Comparison of ENCODE assay signal across 26 cellular contexts in the genomic region with DNA sequence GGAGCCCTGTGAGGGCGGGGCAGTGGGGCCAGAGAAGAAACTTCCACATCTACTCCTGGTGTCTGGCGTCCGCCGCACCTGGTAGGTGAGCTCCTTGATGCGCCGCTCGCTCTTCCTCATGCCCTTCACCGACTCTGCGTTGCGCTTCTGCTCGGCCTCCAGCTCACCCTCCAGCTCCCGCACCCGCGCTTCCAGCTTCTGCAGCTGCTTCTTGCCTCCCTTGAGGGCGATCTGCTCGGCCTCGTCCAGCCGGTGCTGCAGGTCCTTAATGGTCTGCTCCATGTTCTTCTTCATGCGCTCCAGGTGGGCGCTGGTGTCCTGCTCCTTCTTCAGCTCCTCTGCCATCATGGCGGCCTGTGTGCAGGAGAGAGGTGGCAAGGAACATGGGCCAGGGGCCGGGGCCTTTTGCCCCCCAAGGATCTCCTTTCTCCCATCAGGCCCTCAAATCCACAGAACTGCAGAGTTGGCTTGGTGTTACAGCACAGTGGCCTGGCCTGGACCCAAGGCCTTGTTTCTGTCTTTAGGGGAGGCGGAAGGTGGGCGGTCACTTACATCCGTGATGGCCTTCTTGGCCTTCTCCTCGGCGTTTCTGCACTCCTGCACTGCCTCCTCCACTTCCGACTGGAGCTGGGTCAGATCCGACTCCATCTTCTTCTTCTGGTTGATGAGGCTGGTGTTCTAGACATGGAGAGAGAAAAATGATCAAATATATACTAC. TPM values are rescaled to one million over a fixed set of nuclear protein-coding genes. Genes with fewer than 3 reads are reported as not detected.
DNase-seq lines count a peak whose midpoint lies in the region; ATAC-seq, FAIRE-seq and TF ChIP-seq lines count a peak whose summit lies in the region.
"Had no signal": no experiment of that assay in that cellular context is flagged by ENCODE, and none has a peak within 500 bp of the region (broad histone marks: within the 10 kb centered on the region; RNA-seq: fewer than 3 reads in every experiment).

No MANE protein-coding gene starts in this region.

- no peaks in the 10 kb centered on the region for H3K4me1 ChIP-seq in cardiac muscle cell (ENCODE audit: low read depth)
- H3K4me1 ChIP-seq in HepG2 (ENCODE audit: insufficient read depth, low read length): no peaks in the 10 kb centered on the region
- no peaks in the 10 kb centered on the region for H3K4me1 ChIP-seq in right lobe of liver
- no peaks in the 10 kb centered on the region for H3K4me1 ChIP-seq in kidney (ENCODE audit: control insufficient read depth in 1 of 2, insufficient read depth in 1 of 2, low read depth in 1 of 2, low read length in 2 of 2)
- H3K4me1 ChIP-seq in CD8-positive, alpha-beta memory T cell (ENCODE audit: insufficient read depth, low read length): no peaks in the 10 kb centered on the region
- peaks cover 0 to 8% (median 3%) of the 10 kb centered on the region in 3 donors for H3K4me1 ChIP-seq in gastroesophageal sphincter
- H3K4me1 ChIP-seq: BE2C, Caco-2 had no signal

- POLR2A ChIA-PET in HepG2 (lab: Yijun Ruan, JAX): interaction anchor here (2.0 kb wide), 1 partner anchor 63 kb away, joined by 7 read pairs; the partner anchor contains the start of gene PABPN1
- POLR2A ChIA-PET in CD8-positive, alpha-beta memory T cell (lab: Charles Lee): no interaction called here

- CTCF ChIA-PET in HepG2 (lab: Yijun Ruan, JAX; ENCODE audit: low intra/inter-chr PET ratio, low total read pairs): no interaction called here
- CTCF ChIA-PET in CD8-positive, alpha-beta memory T cell (lab: Charles Lee): no interaction called here

- no peak overlapping the region for H2AFZ ChIP-seq in HepG2 (ENCODE audit: low read length)

- no peak overlapping the region for H3K4me2 ChIP-seq in HepG2 (ENCODE audit: low read depth, low read length)
- H3K4me2 ChIP-seq: BLaER1 had no signal

- no peaks in the 10 kb centered on the region for H3K79me2 ChIP-seq in HepG2 (ENCODE audit: insufficient read depth, low read length)

- peak overlapping the region; percentile 86 for H3K27ac ChIP-seq in cardiac muscle cell
- no peak overlapping the region for H3K27ac ChIP-seq in HepG2 (ENCODE audit: extremely low read length, insufficient read depth, low read length)
- H3K27ac ChIP-seq in right lobe of liver: no peak overlapping the region
- no peak overlapping the region for H3K27ac ChIP-seq in kidney (ENCODE audit: low read depth in 2 of 2, low read length in 2 of 2)
- H3K27ac ChIP-seq in CD8-positive, alpha-beta memory T cell (ENCODE audit: low read depth, low read length): no peak overlapping the region
- no peak overlapping the region for H3K27ac ChIP-seq in gastroesophageal sphincter
- H3K27ac ChIP-seq: BLaER1 had no signal

- TF ChIP-seq EP300 in HepG2 (IDR thresholded peaks at IDR 0.05; ENCODE audit: low read depth in 2 of 2, low read length in 2 of 2): no peak
- no peak for TF ChIP-seq EP300 in HepG2 (CRISPR knock-in tag; IDR thresholded peaks at IDR 0.05; ENCODE audit: borderline replicate concordance)
- no peak for TF ChIP-seq EP300 in gastroesophageal sphincter (IDR thresholded peaks at IDR 0.05)

- in situ Hi-C loops in HepG2 (cut with HindIII; ENCODE audit: extremely low pct_ligation_motif_present, low pct_unique_long_range_greater_than_20kb): no loop called here

- no peaks in the 10 kb centered on the region for H4K20me1 ChIP-seq in HepG2 (ENCODE audit: insufficient read depth, low read length)
- H4K20me1 ChIP-seq: BLaER1 had no signal

- H3K36me3 ChIP-seq in cardiac muscle cell (peaks cover 91% of the 10 kb centered on the region), HepG2 (replicated peaks in 1 of 2; ENCODE audit: control insufficient read depth in 1 of 2, insufficient read depth in 2 of 2, low read length in 2 of 2) (no peaks in the 10 kb centered on the region), right lobe of liver (no peaks in the 10 kb centered on the region), kidney (ENCODE audit: control insufficient read depth in 1 of 2, insufficient read depth in 2 of 2, low read length in 2 of 2) (no peaks in the 10 kb centered on the region), gastroesophageal sphincter (no peaks in the 10 kb centered on the region)
- H3K36me3 ChIP-seq in CD8-positive, alpha-beta memory T cell (ENCODE audit: insufficient read depth, low read length): no peaks in the 10 kb centered on the region
- H3K36me3 ChIP-seq: BE2C, BLaER1 had no signal

- no peaks in the 10 kb centered on the region for H3K4me1 Mint-ChIP-seq in CD8-positive, alpha-beta memory T cell
- H3K4me1 Mint-ChIP-seq: CD14-positive monocyte; CD4-positive, alpha-beta memory T cell; CD4-positive, CD25-positive, alpha-beta regulatory T cell had no signal

- no TSS peak for BruUV-seq in HepG2 (replicated peaks; lab: Mats Ljungman, UMichigan)

- WGBS in HepG2 (ENCODE audit: low lambda C conversion rate): 50% methylated on average over 29 of the region's 29 CpGs
- WGBS in right lobe of liver (ENCODE audit: insufficient coverage, low coverage, low lambda C conversion rate, missing lambda C conversion rate): 78% methylated on average over 16 of the region's 29 CpGs
- WGBS in gastroesophageal sphincter (ENCODE audit: low coverage in 1 of 2), 2 donors: 80 to 93% methylated on average over 12 to 21 of the region's 29 CpGs

- no peak for ATAC-seq in Right ventricle myocardium superior (ENCODE audit: poor library complexity)
- ATAC-seq in HepG2: no peak
- ATAC-seq in right lobe of liver: no peak
- ATAC-seq in gastroesophageal sphincter: no peak

- no peak for TF ChIP-seq POLR2A in HepG2 (IDR thresholded peaks at IDR 0.05; ENCODE audit: insufficient read depth in 1 of 2, low read depth in 2 of 2, low read length in 2 of 2)
- no peak for TF ChIP-seq POLR2A in right lobe of liver (IDR thresholded peaks at IDR 0.05)
- no peak for TF ChIP-seq POLR2A in gastroesophageal sphincter (IDR thresholded peaks at IDR 0.05)

- TF ChIP-seq CTCF in cardiac muscle cell (IDR thresholded peaks at IDR 0.05; ENCODE audit: low read depth, low read length): no peak
- TF ChIP-seq CTCF in HepG2 (CRISPR knock-in tag; IDR thresholded peaks at IDR 0.05): no peak
- TF ChIP-seq CTCF in right lobe of liver (IDR thresholded peaks at IDR 0.05): no peak
- TF ChIP-seq CTCF in kidney (IDR thresholded peaks at IDR 0.05; ENCODE audit: borderline replicate concordance, extremely low read depth, insufficient read depth): no peak
- no peak for TF ChIP-seq CTCF in gastroesophageal sphincter (IDR thresholded peaks at IDR 0.05)

- H3K4me3 Mint-ChIP-seq in CD8-positive, alpha-beta memory T cell: no peak overlapping the region
- H3K4me3 Mint-ChIP-seq: CD14-positive monocyte; CD4-positive, alpha-beta memory T cell; CD4-positive, CD25-positive, alpha-beta regulatory T cell had no signal

- intact Hi-C loops in Right ventricle myocardium superior (cut with DNase I) (loop anchor here (5.0 kb wide), 1 partner anchor 57 kb away; no protein-coding TSS in a partner anchor), HepG2 (cut with micrococcal nuclease; ENCODE audit: unreplicated experiment) (loop anchor here (5.0 kb wide), 1 partner anchor 262 kb away; no protein-coding TSS in a partner anchor), right lobe of liver (cut with DNase I) (loop anchor here in 1 of 2 donors (10.0 kb wide), 1 partner anchor 260 kb away; no protein-coding TSS in a partner anchor), kidney (cut with DNase I) (no loop called here)

- no peaks in the 10 kb centered on the region for H3K36me3 Mint-ChIP-seq in CD8-positive, alpha-beta memory T cell
- H3K36me3 Mint-ChIP-seq: CD14-positive monocyte; CD4-positive, alpha-beta memory T cell; CD4-positive, CD25-positive, alpha-beta regulatory T cell had no signal

- H3K9ac ChIP-seq in HepG2 (ENCODE audit: insufficient read depth, low read depth, low read length) (no peak overlapping the region), kidney (ENCODE audit: low read length in 2 of 2) (no peak overlapping the region)
- H3K9ac ChIP-seq: BLaER1 had no signal

- DNase-seq in cardiac muscle cell (ENCODE audit: low read depth in 1 of 2, low spot score in 1 of 2) (no peak), Right ventricle myocardium superior (no peak), HepG2 (ENCODE audit: low spot score) (no peak), right lobe of liver (no peak), kidney (peak; percentile 60)
- no peak for DNase-seq in CD8-positive, alpha-beta memory T cell
- DNase-seq: 8988T; ACHN; BE2C; C1 segment of cervical spinal cord; Caco-2; Calu3; CD4-positive, alpha-beta memory T cell; CD4-positive, CD25-positive, alpha-beta regulatory T cell; DMS79 treated with DMSO at 0.1 percent for 48 hours; GF-D8 had no signal

- no peak for TF ChIP-seq RAD21 in HepG2 (CRISPR knock-in tag; IDR thresholded peaks at IDR 0.05)

- H3K9me3 ChIP-seq in cardiac muscle cell (ENCODE audit: low read depth) (no peaks in the 10 kb centered on the region), HepG2 (ENCODE audit: low read length) (no peaks in the 10 kb centered on the region), right lobe of liver (no peaks in the 10 kb centered on the region), kidney (ENCODE audit: control insufficient read depth in 1 of 2, low read length in 2 of 2) (no peaks in the 10 kb centered on the region), gastroesophageal sphincter (no peaks in the 10 kb centered on the region)
- H3K9me3 ChIP-seq in CD8-positive, alpha-beta memory T cell (ENCODE audit: low read length): no peaks in the 10 kb centered on the region
- H3K9me3 ChIP-seq: BE2C, BLaER1, Caco-2 had no signal

- FAIRE-seq in HepG2 (lab: Jason Lieb, UNC) (no peak), kidney (lab: Jason Lieb, UNC) (no peak)
- FAIRE-seq: A204.1, D721Med, G401.6, GM12891, GM19239 had no signal

- no peak overlapping the region for H3K27ac Mint-ChIP-seq in CD8-positive, alpha-beta memory T cell
- H3K27ac Mint-ChIP-seq: CD14-positive monocyte; CD4-positive, CD25-positive, alpha-beta regulatory T cell had no signal

- H3K27me3 ChIP-seq in cardiac muscle cell (no peaks in the 10 kb centered on the region), HepG2 (ENCODE audit: control insufficient read depth in 1 of 2, insufficient read depth in 2 of 2, low read length in 2 of 2) (peaks cover 24 to 92% of the 10 kb centered on the region in 2 experiments), right lobe of liver (no peaks in the 10 kb centered on the region), gastroesophageal sphincter (peaks cover 18% of the 10 kb centered on the region)
- H3K27me3 ChIP-seq in CD8-positive, alpha-beta memory T cell (ENCODE audit: insufficient read depth, low read length, poor library complexity, severe bottlenecking): no peaks in the 10 kb centered on the region

- no peak overlapping the region for H3K4me3 ChIP-seq in cardiac muscle cell
- H3K4me3 ChIP-seq in HepG2 (replicated peaks in 1 of 3; ENCODE audit: insufficient read depth in 1 of 3, low read depth in 2 of 3, low read length in 3 of 3): no peak overlapping the region
- no peak overlapping the region for H3K4me3 ChIP-seq in right lobe of liver
- no peak overlapping the region for H3K4me3 ChIP-seq in kidney (ENCODE audit: low read length in 2 of 2)
- no peak overlapping the region for H3K4me3 ChIP-seq in CD8-positive, alpha-beta memory T cell (ENCODE audit: low read length)
- no peak overlapping the region for H3K4me3 ChIP-seq in gastroesophageal sphincter
- H3K4me3 ChIP-seq: BLaER1 had no signal

- peaks cover 11 to 35% of the 10 kb centered on the region in 2 donors for H3K27me3 Mint-ChIP-seq in CD8-positive, alpha-beta memory T cell
- H3K27me3 Mint-ChIP-seq: CD4-positive, CD25-positive, alpha-beta regulatory T cell had no signal

- H3K9me3 Mint-ChIP-seq in CD8-positive, alpha-beta memory T cell: no peaks in the 10 kb centered on the region
- H3K9me3 Mint-ChIP-seq: CD4-positive, alpha-beta memory T cell; CD4-positive, CD25-positive, alpha-beta regulatory T cell had no signal

RNA-seq across cellular contexts. Expression of gene CMTM5, which starts 7.7 kb away (rescaled TPM):
- total RNA-seq in cardiac muscle cell (0.21 and 0.49 TPM in 2 replicates), Right ventricle myocardium superior (0.27 TPM), HepG2 (2016; rRNA removed; fragmentation: Illumina TruSeq; extraction: Trizol) (not detected in 2 replicates), right lobe of liver (under 1 TPM in 2 of 6 experiments, not detected in 4; 0.32 to 0.49 TPM), kidney (0.54 TPM), gastroesophageal sphincter (1 to 10 TPM in 2 of 4 donors, under 1 TPM in 1, not detected in 1; 0.81 to 2.3 (median 1.2) TPM)
- polyA plus RNA-seq in cardiac muscle cell (25.2 and 31.4 TPM in 2 replicates), HepG2 (2011; rRNA removed) (not detected in 2 replicates), kidney (ENCODE audit: insufficient read depth, low read depth, low replicate concordance) (1.1 TPM)
- not detected in 2 replicates for total RNA-seq in HepG2 (2016; cell fraction: cytosol; rRNA removed; fragmentation: Illumina TruSeq; extraction: Trizol; ENCODE audit: low read depth)
- not detected in 2 replicates for total RNA-seq in HepG2 (2016; cell fraction: insoluble cytoplasmic fraction; rRNA removed; fragmentation: Illumina TruSeq; extraction: Trizol)
- not detected in 2 replicates for total RNA-seq in HepG2 (2016; cell fraction: membrane; rRNA removed; fragmentation: Illumina TruSeq; extraction: Trizol)
- not detected in 2 replicates for total RNA-seq in HepG2 (2016; cell fraction: nucleus; rRNA removed; fragmentation: Illumina TruSeq; extraction: Trizol)
- not detected in 2 replicates for polyA plus RNA-seq in HepG2 (2011; cell fraction: cytosol; rRNA removed)
- polyA plus RNA-seq in HepG2 (2011; cell fraction: nucleus; rRNA removed): not detected in 2 replicates
- polyA plus RNA-seq in HepG2 (2012): not detected in 2 replicates
- polyA plus RNA-seq in HepG2 (2016; cell fraction: cytosol; fragmentation: Illumina TruSeq; extraction: Trizol; ENCODE audit: low read depth): not detected in 2 replicates
- polyA plus RNA-seq in HepG2 (2016; cell fraction: insoluble cytoplasmic fraction; fragmentation: Illumina TruSeq; extraction: Trizol; ENCODE audit: low read depth): not detected in 2 replicates
- not detected in 2 replicates for polyA plus RNA-seq in HepG2 (2016; cell fraction: membrane; fragmentation: Illumina TruSeq; extraction: Trizol; ENCODE audit: low read depth)
- not detected in 2 replicates for polyA plus RNA-seq in HepG2 (2016; cell fraction: nucleus; fragmentation: Illumina TruSeq; extraction: Trizol; ENCODE audit: insufficient read depth, low read depth)
- not detected in 2 replicates for polyA minus RNA-seq in HepG2 (2011; rRNA and poly(A)+ RNA removed; ENCODE audit: low replicate concordance)
- polyA minus RNA-seq in HepG2 (2011; cell fraction: cytosol; rRNA and poly(A)+ RNA removed): not detected in 2 replicates
- polyA minus RNA-seq in HepG2 (2011; cell fraction: nucleus; rRNA and poly(A)+ RNA removed): not detected in 2 replicates
- not detected for total RNA-seq in CD8-positive, alpha-beta memory T cell
- polyA plus RNA-seq in CD8-positive, alpha-beta memory T cell: not detected
- total RNA-seq: A673; Caco-2; Calu3; CD4-positive, alpha-beta memory T cell had no signal
- polyA plus RNA-seq: CD4-positive, alpha-beta memory T cell; CD4-positive, CD25-positive, alpha-beta regulatory T cell had no signal

RNA-seq across cellular contexts. Expression of gene IL25, which starts 11.9 kb away (rescaled TPM):
- total RNA-seq in cardiac muscle cell (not detected in 2 replicates), Right ventricle myocardium superior (not detected), HepG2 (2016; rRNA removed; fragmentation: Illumina TruSeq; extraction: Trizol) (not detected in 2 replicates), right lobe of liver (not detected), kidney (not detected), gastroesophageal sphincter (not detected)
- polyA plus RNA-seq in cardiac muscle cell (3.2 and 7.9 TPM in 2 replicates), HepG2 (2011; rRNA removed) (not detected in 2 replicates), kidney (ENCODE audit: insufficient read depth, low read depth, low replicate concordance) (not detected)
- not detected in 2 replicates for total RNA-seq in HepG2 (2016; cell fraction: cytosol; rRNA removed; fragmentation: Illumina TruSeq; extraction: Trizol; ENCODE audit: low read depth)
- total RNA-seq in HepG2 (2016; cell fraction: insoluble cytoplasmic fraction; rRNA removed; fragmentation: Illumina TruSeq; extraction: Trizol): not detected in 2 replicates
- not detected in 2 replicates for total RNA-seq in HepG2 (2016; cell fraction: membrane; rRNA removed; fragmentation: Illumina TruSeq; extraction: Trizol)
- total RNA-seq in HepG2 (2016; cell fraction: nucleus; rRNA removed; fragmentation: Illumina TruSeq; extraction: Trizol): not detected in 2 replicates
- not detected in 2 replicates for polyA plus RNA-seq in HepG2 (2011; cell fraction: cytosol; rRNA removed)
- not detected in 2 replicates for polyA plus RNA-seq in HepG2 (2011; cell fraction: nucleus; rRNA removed)
- not detected in 2 replicates for polyA plus RNA-seq in HepG2 (2012)
- not detected in 2 replicates for polyA plus RNA-seq in HepG2 (2016; cell fraction: cytosol; fragmentation: Illumina TruSeq; extraction: Trizol; ENCODE audit: low read depth)
- not detected in 2 replicates for polyA plus RNA-seq in HepG2 (2016; cell fraction: insoluble cytoplasmic fraction; fragmentation: Illumina TruSeq; extraction: Trizol; ENCODE audit: low read depth)
- polyA plus RNA-seq in HepG2 (2016; cell fraction: membrane; fragmentation: Illumina TruSeq; extraction: Trizol; ENCODE audit: low read depth): not detected in 2 replicates
- polyA plus RNA-seq in HepG2 (2016; cell fraction: nucleus; fragmentation: Illumina TruSeq; extraction: Trizol; ENCODE audit: insufficient read depth, low read depth): not detected in 2 replicates
- not detected in 2 replicates for polyA minus RNA-seq in HepG2 (2011; rRNA and poly(A)+ RNA removed; ENCODE audit: low replicate concordance)
- not detected in 2 replicates for polyA minus RNA-seq in HepG2 (2011; cell fraction: cytosol; rRNA and poly(A)+ RNA removed)
- not detected in 2 replicates for polyA minus RNA-seq in HepG2 (2011; cell fraction: nucleus; rRNA and poly(A)+ RNA removed)
- not detected for total RNA-seq in CD8-positive, alpha-beta memory T cell
- not detected for polyA plus RNA-seq in CD8-positive, alpha-beta memory T cell
- total RNA-seq: A673; Caco-2; Calu3; CD4-positive, alpha-beta memory T cell; CD4-positive, CD25-positive, alpha-beta regulatory T cell had no signal
- polyA plus RNA-seq: AG04450; CD14-positive monocyte; CD4-positive, alpha-beta memory T cell; CD4-positive, CD25-positive, alpha-beta regulatory T cell had no signal

RNA-seq across cellular contexts. Expression of gene EFS, which starts 19.6 kb away (rescaled TPM):
- 20.5 and 36.6 TPM in 2 replicates for total RNA-seq in cardiac muscle cell
- 16.7 and 22.2 TPM in 2 replicates for polyA plus RNA-seq in cardiac muscle cell
- total RNA-seq in Right ventricle myocardium superior: 3.2 TPM
- not detected in 2 replicates for total RNA-seq in HepG2 (2016; rRNA removed; fragmentation: Illumina TruSeq; extraction: Trizol)
- total RNA-seq in HepG2 (2016; cell fraction: cytosol; rRNA removed; fragmentation: Illumina TruSeq; extraction: Trizol; ENCODE audit: low read depth): not detected in 2 replicates
- not detected in 2 replicates for total RNA-seq in HepG2 (2016; cell fraction: insoluble cytoplasmic fraction; rRNA removed; fragmentation: Illumina TruSeq; extraction: Trizol)
- total RNA-seq in HepG2 (2016; cell fraction: membrane; rRNA removed; fragmentation: Illumina TruSeq; extraction: Trizol): not detected in 2 replicates
- not detected in 2 replicates for total RNA-seq in HepG2 (2016; cell fraction: nucleus; rRNA removed; fragmentation: Illumina TruSeq; extraction: Trizol)
- not detected in 2 replicates for polyA plus RNA-seq in HepG2 (2011; rRNA removed)
- polyA plus RNA-seq in HepG2 (2011; cell fraction: cytosol; rRNA removed): 0.03 and 0.04 TPM in 2 replicates
- 0.05 TPM in 2 replicates for polyA plus RNA-seq in HepG2 (2011; cell fraction: nucleus; rRNA removed)
- not detected in 2 replicates for polyA plus RNA-seq in HepG2 (2012)
- polyA plus RNA-seq in HepG2 (2016; cell fraction: cytosol; fragmentation: Illumina TruSeq; extraction: Trizol; ENCODE audit: low read depth): not detected in 2 replicates
- polyA plus RNA-seq in HepG2 (2016; cell fraction: insoluble cytoplasmic fraction; fragmentation: Illumina TruSeq; extraction: Trizol; ENCODE audit: low read depth): not detected in 2 replicates
- polyA plus RNA-seq in HepG2 (2016; cell fraction: membrane; fragmentation: Illumina TruSeq; extraction: Trizol; ENCODE audit: low read depth): not detected in 2 replicates
- polyA plus RNA-seq in HepG2 (2016; cell fraction: nucleus; fragmentation: Illumina TruSeq; extraction: Trizol; ENCODE audit: insufficient read depth, low read depth): not detected in 2 replicates
- not detected in 2 replicates for polyA minus RNA-seq in HepG2 (2011; rRNA and poly(A)+ RNA removed; ENCODE audit: low replicate concordance)
- not detected in 2 replicates for polyA minus RNA-seq in HepG2 (2011; cell fraction: cytosol; rRNA and poly(A)+ RNA removed)
- polyA minus RNA-seq in HepG2 (2011; cell fraction: nucleus; rRNA and poly(A)+ RNA removed): not detected in 2 replicates
- under 1 TPM; 0.19 to 0.60 (median 0.39) TPM for total RNA-seq in right lobe of liver
- total RNA-seq in kidney: 5.5 TPM
- 5.6 TPM for polyA plus RNA-seq in kidney (ENCODE audit: insufficient read depth, low read depth, low replicate concordance)
- not detected for total RNA-seq in CD8-positive, alpha-beta memory T cell
- polyA plus RNA-seq in CD8-positive, alpha-beta memory T cell: not detected
- 10 to 100 TPM; 10.6 to 22.6 (median 14.6) TPM for total RNA-seq in gastroesophageal sphincter
- total RNA-seq: Calu3; CD4-positive, alpha-beta memory T cell; CD4-positive, CD25-positive, alpha-beta regulatory T cell had no signal
- polyA plus RNA-seq: CD14-positive monocyte; CD4-positive, alpha-beta memory T cell; CD4-positive, CD25-positive, alpha-beta regulatory T cell had no signal

RNA-seq across cellular contexts. Expression of gene MYH6, which starts 23.6 kb away (rescaled TPM):
- total RNA-seq in cardiac muscle cell (4,520 and 8,484 TPM in 2 replicates), Right ventricle myocardium superior (4,934 TPM), HepG2 (2016; rRNA removed; fragmentation: Illumina TruSeq; extraction: Trizol) (not detected in 2 replicates), right lobe of liver (under 1 TPM in 5 of 6 experiments, not detected in 1; 0.07 to 1.00 (median 0.13) TPM), kidney (0.03 TPM), gastroesophageal sphincter (not detected)
- polyA plus RNA-seq in cardiac muscle cell (2,795 and 4,145 TPM in 2 replicates), HepG2 (2011; rRNA removed) (0.01 TPM in 1 of 2 replicates, not detected in the other), kidney (ENCODE audit: insufficient read depth, low read depth, low replicate concordance) (0.13 TPM)
- total RNA-seq in HepG2 (2016; cell fraction: cytosol; rRNA removed; fragmentation: Illumina TruSeq; extraction: Trizol; ENCODE audit: low read depth): not detected in 2 replicates
- not detected in 2 replicates for total RNA-seq in HepG2 (2016; cell fraction: insoluble cytoplasmic fraction; rRNA removed; fragmentation: Illumina TruSeq; extraction: Trizol)
- not detected in 2 replicates for total RNA-seq in HepG2 (2016; cell fraction: membrane; rRNA removed; fragmentation: Illumina TruSeq; extraction: Trizol)
- total RNA-seq in HepG2 (2016; cell fraction: nucleus; rRNA removed; fragmentation: Illumina TruSeq; extraction: Trizol): not detected in 2 replicates
- not detected in 2 replicates for polyA plus RNA-seq in HepG2 (2011; cell fraction: cytosol; rRNA removed)
- polyA plus RNA-seq in HepG2 (2011; cell fraction: nucleus; rRNA removed): not detected in 2 replicates
- not detected in 2 replicates for polyA plus RNA-seq in HepG2 (2012)
- not detected in 2 replicates for polyA plus RNA-seq in HepG2 (2016; cell fraction: cytosol; fragmentation: Illumina TruSeq; extraction: Trizol; ENCODE audit: low read depth)
- not detected in 2 replicates for polyA plus RNA-seq in HepG2 (2016; cell fraction: insoluble cytoplasmic fraction; fragmentation: Illumina TruSeq; extraction: Trizol; ENCODE audit: low read depth)
- polyA plus RNA-seq in HepG2 (2016; cell fraction: membrane; fragmentation: Illumina TruSeq; extraction: Trizol; ENCODE audit: low read depth): not detected in 2 replicates
- polyA plus RNA-seq in HepG2 (2016; cell fraction: nucleus; fragmentation: Illumina TruSeq; extraction: Trizol; ENCODE audit: insufficient read depth, low read depth): not detected in 2 replicates
- polyA minus RNA-seq in HepG2 (2011; rRNA and poly(A)+ RNA removed; ENCODE audit: low replicate concordance): not detected in 2 replicates
- not detected in 2 replicates for polyA minus RNA-seq in HepG2 (2011; cell fraction: cytosol; rRNA and poly(A)+ RNA removed)
- not detected in 2 replicates for polyA minus RNA-seq in HepG2 (2011; cell fraction: nucleus; rRNA and poly(A)+ RNA removed)
- under 1 TPM in 1 of 2 experiments, not detected in 1; 0.09 TPM for total RNA-seq in CD8-positive, alpha-beta memory T cell
- not detected for polyA plus RNA-seq in CD8-positive, alpha-beta memory T cell
- total RNA-seq: A673; Caco-2; Calu3; CD4-positive, alpha-beta memory T cell; CD4-positive, CD25-positive, alpha-beta regulatory T cell had no signal
- polyA plus RNA-seq: AG04450; CD14-positive monocyte; CD4-positive, alpha-beta memory T cell; CD4-positive, CD25-positive, alpha-beta regulatory T cell had no signal

RNA-seq across cellular contexts. Expression of gene SLC22A17, which starts 31.8 kb away (rescaled TPM):
- total RNA-seq in cardiac muscle cell (66.6 and 74.0 TPM in 2 replicates), Right ventricle myocardium superior (10.3 TPM), HepG2 (2016; rRNA removed; fragmentation: Illumina TruSeq; extraction: Trizol) (0.48 and 0.95 TPM in 2 replicates), right lobe of liver (1 to 10 TPM; 1.5 to 2.7 (median 2.1) TPM), kidney (35.3 TPM), gastroesophageal sphincter (10 to 100 TPM; 22.7 to 36.4 (median 30.4) TPM)
- polyA plus RNA-seq in cardiac muscle cell (43.8 and 55.1 TPM in 2 replicates), HepG2 (2011; rRNA removed) (1.1 and 1.8 TPM in 2 replicates), kidney (ENCODE audit: insufficient read depth, low read depth, low replicate concordance) (61.2 TPM)
- 0.30 TPM in 1 of 2 replicates, not detected in the other for total RNA-seq in HepG2 (2016; cell fraction: cytosol; rRNA removed; fragmentation: Illumina TruSeq; extraction: Trizol; ENCODE audit: low read depth)
- 0.21 and 0.91 TPM in 2 replicates for total RNA-seq in HepG2 (2016; cell fraction: insoluble cytoplasmic fraction; rRNA removed; fragmentation: Illumina TruSeq; extraction: Trizol)
- total RNA-seq in HepG2 (2016; cell fraction: membrane; rRNA removed; fragmentation: Illumina TruSeq; extraction: Trizol): 0.12 and 0.31 TPM in 2 replicates
- total RNA-seq in HepG2 (2016; cell fraction: nucleus; rRNA removed; fragmentation: Illumina TruSeq; extraction: Trizol): 1.2 TPM in 2 replicates
- 0.69 and 0.98 TPM in 2 replicates for polyA plus RNA-seq in HepG2 (2011; cell fraction: cytosol; rRNA removed)
- 9.4 and 11.6 TPM in 2 replicates for polyA plus RNA-seq in HepG2 (2011; cell fraction: nucleus; rRNA removed)
- 1.7 and 2.3 TPM in 2 replicates for polyA plus RNA-seq in HepG2 (2012)
- polyA plus RNA-seq in HepG2 (2016; cell fraction: cytosol; fragmentation: Illumina TruSeq; extraction: Trizol; ENCODE audit: low read depth): 0.12 and 0.14 TPM in 2 replicates
- 0.27 and 0.67 TPM in 2 replicates for polyA plus RNA-seq in HepG2 (2016; cell fraction: insoluble cytoplasmic fraction; fragmentation: Illumina TruSeq; extraction: Trizol; ENCODE audit: low read depth)
- 0.16 and 0.19 TPM in 2 replicates for polyA plus RNA-seq in HepG2 (2016; cell fraction: membrane; fragmentation: Illumina TruSeq; extraction: Trizol; ENCODE audit: low read depth)
- 3.6 and 3.8 TPM in 2 replicates for polyA plus RNA-seq in HepG2 (2016; cell fraction: nucleus; fragmentation: Illumina TruSeq; extraction: Trizol; ENCODE audit: insufficient read depth, low read depth)
- 3.1 TPM in 1 of 2 replicates, not detected in the other for polyA minus RNA-seq in HepG2 (2011; rRNA and poly(A)+ RNA removed; ENCODE audit: low replicate concordance)
- 0.59 and 1.5 TPM in 2 replicates for polyA minus RNA-seq in HepG2 (2011; cell fraction: cytosol; rRNA and poly(A)+ RNA removed)
- polyA minus RNA-seq in HepG2 (2011; cell fraction: nucleus; rRNA and poly(A)+ RNA removed): 0.99 and 1.9 TPM in 2 replicates
- total RNA-seq in CD8-positive, alpha-beta memory T cell: 1 to 10 TPM; 2.6 to 2.8 TPM
- polyA plus RNA-seq in CD8-positive, alpha-beta memory T cell: 1.6 TPM
- polyA plus RNA-seq: CD14-positive monocyte had no signal
